In genomic region chr19:4267101-4267900, GRCh38 we compare ENCODE assay signal across 1 cellular context.
TF ChIP-seq lines count a peak whose summit lies in the region.

No MANE protein-coding gene starts in this region.

TF ChIP-seq in HCT116, 20 proteins besides CTCF, POLR2A, EP300 and RAD21:
- TF ChIP-seq REST (IDR thresholded peaks at IDR 0.05; ENCODE audit: low read depth): no peak
- no peak for TF ChIP-seq ELF1 (IDR thresholded peaks at IDR 0.05; ENCODE audit: borderline replicate concordance, low read depth)
- TF ChIP-seq ZNF274 (IDR thresholded peaks at IDR 0.05; ENCODE audit: low read depth, low read length): no peak
- TF ChIP-seq EGR1 (IDR thresholded peaks at IDR 0.05; ENCODE audit: low read depth): no peak
